Comparison of ENCODE assay signal across 1 cellular context in the genomic region with DNA sequence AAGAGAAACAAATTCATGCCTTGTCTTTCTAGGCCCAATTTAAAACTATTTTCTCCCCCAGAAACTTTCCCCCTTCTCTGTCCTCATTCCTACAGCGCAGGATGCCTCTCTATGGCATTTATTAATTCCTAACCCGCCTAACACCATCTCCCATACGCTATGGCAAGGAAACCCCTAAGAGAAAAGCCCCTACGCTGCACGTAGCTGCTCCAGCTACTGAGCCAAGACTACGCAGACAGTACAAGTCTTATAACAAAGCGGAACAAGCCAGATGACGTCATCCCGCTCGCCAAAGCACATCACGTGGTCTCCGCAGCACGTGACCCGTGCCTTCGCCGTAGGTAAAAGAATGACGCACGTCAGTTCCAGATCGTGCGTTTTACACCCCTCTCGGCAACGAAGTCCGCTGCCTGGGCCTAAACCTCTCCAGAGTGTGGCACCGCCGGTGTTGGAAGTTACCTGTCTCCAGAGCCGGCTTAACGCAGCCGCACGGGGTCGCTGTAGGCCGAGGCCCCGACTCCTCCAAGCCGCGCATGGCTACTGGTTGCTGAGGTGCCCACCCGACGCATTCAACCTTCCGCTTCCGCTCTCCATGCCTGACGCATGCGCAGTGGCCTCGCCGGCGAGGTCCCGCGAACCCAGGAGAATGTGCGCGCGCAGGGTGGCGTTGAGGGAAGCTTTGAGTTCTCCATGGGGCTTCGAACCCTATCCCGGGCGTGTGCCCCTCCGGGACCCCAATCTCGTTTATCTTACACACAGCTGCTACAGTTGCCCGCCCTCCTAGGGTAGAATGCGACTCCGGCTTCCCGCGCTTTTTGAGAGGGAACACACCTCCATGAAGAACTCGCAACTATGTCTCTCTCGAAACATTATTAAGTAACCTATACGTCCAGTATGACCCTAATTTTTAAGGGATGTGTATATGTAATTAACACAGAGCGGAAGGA.
A peak's percentile ranks its signal among the peaks of the same experiment; 100 is the strongest.
TF ChIP-seq lines count a peak whose summit lies in the region.

A gene with protein sequence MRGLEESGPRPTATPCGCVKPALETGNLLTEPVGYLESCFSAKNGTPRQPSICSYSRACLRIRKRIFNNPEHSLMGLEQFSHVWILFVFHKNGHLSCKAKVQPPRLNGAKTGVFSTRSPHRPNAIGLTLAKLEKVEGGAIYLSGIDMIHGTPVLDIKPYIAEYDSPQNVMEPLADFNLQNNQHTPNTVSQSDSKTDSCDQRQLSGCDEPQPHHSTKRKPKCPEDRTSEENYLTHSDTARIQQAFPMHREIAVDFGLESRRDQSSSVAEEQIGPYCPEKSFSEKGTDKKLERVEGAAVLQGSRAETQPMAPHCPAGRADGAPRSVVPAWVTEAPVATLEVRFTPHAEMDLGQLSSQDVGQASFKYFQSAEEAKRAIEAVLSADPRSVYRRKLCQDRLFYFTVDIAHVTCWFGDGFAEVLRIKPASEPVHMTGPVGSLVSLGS (minus strand): TSS at position 542 of the 947 bp plus-strand sequence. CDS start 7 bp downstream, at position 535.

TF ChIP-seq in GM23338, 12 proteins besides CTCF, POLR2A, EP300 and RAD21 (continued from another document):
- TF ChIP-seq ZNF114 (CRISPR knock-in tag; IDR thresholded peaks at IDR 0.05) (peak; percentile 42; the same call in 1 of the 2 replicates), JUNB (IDR thresholded peaks at IDR 0.05; ENCODE audit: unreplicated experiment) (no peak), EZH2phosphoT487 (IDR thresholded peaks at IDR 0.05; ENCODE audit: unreplicated experiment) (no peak), CREB1 (CRISPR knock-in tag; IDR thresholded peaks at IDR 0.05; ENCODE audit: low read depth) (peak; percentile 98), NANOG (IDR thresholded peaks at IDR 0.05; ENCODE audit: borderline replicate concordance) (no peak), POLR2AphosphoS5 (IDR thresholded peaks at IDR 0.05; ENCODE audit: low read depth) (peak; percentile 80)
- TF ChIP-seq, protein P1, sequence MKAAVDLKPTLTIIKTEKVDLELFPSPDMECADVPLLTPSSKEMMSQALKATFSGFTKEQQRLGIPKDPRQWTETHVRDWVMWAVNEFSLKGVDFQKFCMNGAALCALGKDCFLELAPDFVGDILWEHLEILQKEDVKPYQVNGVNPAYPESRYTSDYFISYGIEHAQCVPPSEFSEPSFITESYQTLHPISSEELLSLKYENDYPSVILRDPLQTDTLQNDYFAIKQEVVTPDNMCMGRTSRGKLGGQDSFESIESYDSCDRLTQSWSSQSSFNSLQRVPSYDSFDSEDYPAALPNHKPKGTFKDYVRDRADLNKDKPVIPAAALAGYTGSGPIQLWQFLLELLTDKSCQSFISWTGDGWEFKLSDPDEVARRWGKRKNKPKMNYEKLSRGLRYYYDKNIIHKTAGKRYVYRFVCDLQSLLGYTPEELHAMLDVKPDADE (IDR thresholded peaks at IDR 0.05), result peak; percentile 77
